In genomic region chr17:40068129-40068581, GRCh38 we compare ENCODE assay signal across 9 cellular contexts. TPM values are rescaled to one million over a fixed set of nuclear protein-coding genes. Genes with fewer than 3 reads are reported as not detected.
DNase-seq lines count a peak whose midpoint lies in the region; ATAC-seq and TF ChIP-seq lines count a peak whose summit lies in the region.
"Had no signal": no experiment of that assay in that cellular context is flagged by ENCODE, and none has a peak within 500 bp of the region (broad histone marks: within the 10 kb centered on the region; RNA-seq: fewer than 3 reads in every experiment).

No MANE protein-coding gene starts in this region.

- peaks cover 13% of the 10 kb centered on the region for H3K27me3 Mint-ChIP-seq in endodermal cell (ENCODE audit: insufficient read depth)

- 70 to 85% methylated on average over 2 to 4 of the region's 4 CpGs for WGBS in endodermal cell (ENCODE audit: insufficient coverage in 1 of 2, insufficient read length in 1 of 2), 2 experiments

- H3K27ac Mint-ChIP-seq in endodermal cell = peak overlapping the region; percentile 16

- peaks cover 58% of the 10 kb centered on the region for H3K4me1 Mint-ChIP-seq in endodermal cell

- CTCF ChIA-PET in BJ (lab: Yijun Ruan, JAX) (interaction anchor here (1.1 to 5.6 kb wide), 6 partner anchors 7 to 377 kb away, joined by 3 to 70 read pairs (median 11); partner anchors contain the start of gene NR1D1), OCI-LY7 (lab: Charles Lee; ENCODE audit: unreplicated experiment) (no interaction called here)

- ATAC-seq in HG02678 (IDR thresholded peaks at IDR 0.05; ENCODE audit: unreplicated experiment) = no peak
- no peak for ATAC-seq in HG03039 (IDR thresholded peaks at IDR 0.05; ENCODE audit: unreplicated experiment)

- H3K4me1 ChIP-seq in OCI-LY7 (ENCODE audit: insufficient read depth, low read length, poor library complexity, severe bottlenecking) = peaks cover 53% of the 10 kb centered on the region
- peaks cover 27% of the 10 kb centered on the region for H3K4me1 ChIP-seq in endodermal cell (ENCODE audit: control insufficient read depth, insufficient read depth, low read length)
- H3K4me1 ChIP-seq in neutrophil (ENCODE audit: control insufficient read depth in 1 of 2, insufficient read depth in 1 of 2, low read depth in 1 of 2, low read length in 1 of 2) = peaks cover 72 to 95% of the 10 kb centered on the region in 2 experiments

- no peak overlapping the region for H3K4me3 Mint-ChIP-seq in endodermal cell

- no peaks in the 10 kb centered on the region for H4K20me1 ChIP-seq in OCI-LY7 (ENCODE audit: insufficient read depth, low read length)

- H3K9ac ChIP-seq in endodermal cell (ENCODE audit: extremely low read depth, low read length, poor library complexity, severe bottlenecking) = no peak overlapping the region

- POLR2A ChIA-PET in BJ (lab: Charles Lee) = no interaction called here
- POLR2A ChIA-PET in OCI-LY7 (lab: Charles Lee) = no interaction called here

- no peak overlapping the region for H3K27ac ChIP-seq in OCI-LY7 (ENCODE audit: low read depth, low read length, poor library complexity, severe bottlenecking)
- peak overlapping the region; percentile 82 for H3K27ac ChIP-seq in endodermal cell (ENCODE audit: low read depth, low read length)
- H3K27ac ChIP-seq in neutrophil = peak overlapping the region; percentile 53

- BruUV-seq in OCI-LY7 (replicated peaks; lab: Mats Ljungman, UMichigan) = no TSS peak

- no peaks in the 10 kb centered on the region for H3K9me3 Mint-ChIP-seq in endodermal cell

- DNase-seq in BJ (ENCODE audit: low read depth) = no peak
- DNase-seq in OCI-LY7 (ENCODE audit: low spot score) = no peak
- DNase-seq in endodermal cell = peak; percentile 38
- DNase-seq in HPDE6-E6E7 (ENCODE audit: extremely low spot score) = no peak
- no peak for DNase-seq in COLO668 (lab: John Stamatoyannopoulos, UW; ENCODE audit: unreplicated experiment)

- H3K27me3 ChIP-seq in BJ (ENCODE audit: control insufficient read depth, insufficient read depth, low read length) (no peaks in the 10 kb centered on the region), endodermal cell (ENCODE audit: control insufficient read depth, insufficient read depth, low read length, poor library complexity, severe bottlenecking) (no peaks in the 10 kb centered on the region), neutrophil (no peaks in the 10 kb centered on the region)

- H3K9me3 ChIP-seq in OCI-LY7 (ENCODE audit: low read length) (no peaks in the 10 kb centered on the region), endodermal cell (ENCODE audit: control insufficient read depth, low read length) (no peaks in the 10 kb centered on the region), neutrophil (no peaks in the 10 kb centered on the region)
- H3K9me3 ChIP-seq: mucosa of descending colon had no signal

- intact Hi-C loops in OCI-LY7 (cut with micrococcal nuclease; ENCODE audit: unreplicated experiment) = no loop called here

- H3K4me2 ChIP-seq in OCI-LY7 (ENCODE audit: low read length) = peak overlapping the region; percentile 65

- TF ChIP-seq CTCF in BJ (IDR thresholded peaks at IDR 0.05; ENCODE audit: insufficient read depth, low read depth, low read length) = no peak
- no peak for TF ChIP-seq CTCF in OCI-LY7 (conservative IDR thresholded peaks at IDR 0.05; ENCODE audit: low read length)
- no peak for TF ChIP-seq CTCF in endodermal cell (conservative IDR thresholded peaks at IDR 0.05)
- no peak for TF ChIP-seq CTCF in neutrophil (IDR thresholded peaks at IDR 0.05)

- H3K4me3 ChIP-seq in BJ (ENCODE audit: low read depth, low read length) = peak overlapping the region; percentile 8; the same call in 1 of the 2 replicates
- H3K4me3 ChIP-seq in OCI-LY7 (ENCODE audit: low read depth, low read length, poor library complexity, severe bottlenecking) = peak overlapping the region; percentile 28
- H3K4me3 ChIP-seq in endodermal cell (ENCODE audit: low read length) = no peak overlapping the region
- H3K4me3 ChIP-seq in neutrophil (ENCODE audit: low read depth in 1 of 2, low read length in 1 of 2) = peak overlapping the region in 1 of 2 experiments; percentile 47
- H3K4me3 ChIP-seq: mucosa of descending colon had no signal

- H3K79me2 ChIP-seq in OCI-LY7 (ENCODE audit: insufficient read depth, low read depth, low read length) = no peaks in the 10 kb centered on the region

- no peaks in the 10 kb centered on the region for H3K9me2 ChIP-seq in OCI-LY7 (ENCODE audit: insufficient read depth, low read length)

- peak overlapping the region; percentile 77; the same call in 1 of the 2 replicates for H2AFZ ChIP-seq in OCI-LY7 (ENCODE audit: low read length)

- H3K36me3 ChIP-seq in BJ (ENCODE audit: control insufficient read depth, insufficient read depth, low read length) (no peaks in the 10 kb centered on the region; the same call in 1 of the 2 replicates), OCI-LY7 (ENCODE audit: insufficient read depth, low read length) (no peaks in the 10 kb centered on the region), endodermal cell (ENCODE audit: control insufficient read depth, insufficient read depth, low read length) (no peaks in the 10 kb centered on the region), neutrophil (no peaks in the 10 kb centered on the region)

- H3K36me3 Mint-ChIP-seq in endodermal cell (ENCODE audit: low read depth) = no peaks in the 10 kb centered on the region

RNA-seq across cellular contexts. Expression of gene THRA, which starts 5.4 kb away (rescaled TPM):
- 32.1 and 43.3 TPM in 2 replicates for polyA plus RNA-seq in BJ (2011; rRNA removed)
- 17.8 and 20.2 TPM in 2 replicates for polyA minus RNA-seq in BJ (2011; rRNA and poly(A)+ RNA removed)
- total RNA-seq in OCI-LY7 (2014; rRNA removed; shearing (Covaris generic)) = 5.4 and 9.3 TPM in 2 replicates
- total RNA-seq in OCI-LY7 (2022) (3.9 and 5.1 TPM in 2 replicates), endodermal cell (10 to 100 TPM; 12.7 to 14.4 TPM)
- 16.0 TPM for polyA plus RNA-seq in endodermal cell (2013, experiment 1 of 2)
- polyA plus RNA-seq in endodermal cell (2013, experiment 2 of 2) = 15.5 TPM

RNA-seq across cellular contexts. Expression of gene MED24, which starts 13.9 kb away (rescaled TPM):
- 40.1 and 55.2 TPM in 2 replicates for polyA plus RNA-seq in BJ (2011; rRNA removed)
- polyA minus RNA-seq in BJ (2011; rRNA and poly(A)+ RNA removed) = 72.9 and 94.5 TPM in 2 replicates
- total RNA-seq in OCI-LY7 (2014; rRNA removed; shearing (Covaris generic)) = 36.3 and 65.9 TPM in 2 replicates
- total RNA-seq in OCI-LY7 (2022) (103 and 112 TPM in 2 replicates), endodermal cell (100 to 1,000 TPM; 106 to 124 TPM)
- polyA plus RNA-seq in endodermal cell (2013, experiment 1 of 2) = 119 TPM
- 101 TPM for polyA plus RNA-seq in endodermal cell (2013, experiment 2 of 2)

RNA-seq across cellular contexts. Expression of gene NR1D1, which starts 32.2 kb away (rescaled TPM):
- 1.9 and 2.3 TPM in 2 replicates for polyA plus RNA-seq in BJ (2011; rRNA removed)
- 4.3 and 6.6 TPM in 2 replicates for polyA minus RNA-seq in BJ (2011; rRNA and poly(A)+ RNA removed)
- total RNA-seq in OCI-LY7 (2014; rRNA removed; shearing (Covaris generic)) = 1.7 and 2.3 TPM in 2 replicates
- total RNA-seq in OCI-LY7 (2022) = 7.0 and 8.7 TPM in 2 replicates
- total RNA-seq in endodermal cell = 1 to 10 TPM; 3.0 to 4.4 TPM
- 3.1 TPM for polyA plus RNA-seq in endodermal cell (2013, experiment 1 of 2)
- polyA plus RNA-seq in endodermal cell (2013, experiment 2 of 2) = 2.3 TPM

RNA-seq across cellular contexts. Expression of gene CSF3, which starts 52.9 kb away (rescaled TPM):
- polyA plus RNA-seq in BJ (2011; rRNA removed) = not detected in 2 replicates
- polyA minus RNA-seq in BJ (2011; rRNA and poly(A)+ RNA removed) = 0.33 TPM in 1 of 2 replicates, not detected in the other
- total RNA-seq in OCI-LY7 (2014; rRNA removed; shearing (Covaris generic)) = not detected in 2 replicates
- total RNA-seq in OCI-LY7 (2022) (not detected in 2 replicates), endodermal cell (not detected)
- polyA plus RNA-seq in endodermal cell (2013, experiment 1 of 2) = not detected
- polyA plus RNA-seq in endodermal cell (2013, experiment 2 of 2) = not detected
- total RNA-seq: mucosa of descending colon had no signal

RNA-seq across cellular contexts. Expression of gene MSL1, which starts 53.6 kb away (rescaled TPM):
- 36.7 and 69.0 TPM in 2 replicates for polyA plus RNA-seq in BJ (2011; rRNA removed)
- polyA minus RNA-seq in BJ (2011; rRNA and poly(A)+ RNA removed) = 23.2 and 23.8 TPM in 2 replicates
- total RNA-seq in OCI-LY7 (2014; rRNA removed; shearing (Covaris generic)) = 67.2 and 95.4 TPM in 2 replicates
- 96.0 and 97.2 TPM in 2 replicates for total RNA-seq in OCI-LY7 (2022)
- 100 to 1,000 TPM in 1 of 2 donors, 10 to 100 TPM in 1; 95.4 to 108 TPM for total RNA-seq in endodermal cell
- 126 TPM for polyA plus RNA-seq in endodermal cell (2013, experiment 1 of 2)
- polyA plus RNA-seq in endodermal cell (2013, experiment 2 of 2) = 115 TPM
